In the genomic region with DNA sequence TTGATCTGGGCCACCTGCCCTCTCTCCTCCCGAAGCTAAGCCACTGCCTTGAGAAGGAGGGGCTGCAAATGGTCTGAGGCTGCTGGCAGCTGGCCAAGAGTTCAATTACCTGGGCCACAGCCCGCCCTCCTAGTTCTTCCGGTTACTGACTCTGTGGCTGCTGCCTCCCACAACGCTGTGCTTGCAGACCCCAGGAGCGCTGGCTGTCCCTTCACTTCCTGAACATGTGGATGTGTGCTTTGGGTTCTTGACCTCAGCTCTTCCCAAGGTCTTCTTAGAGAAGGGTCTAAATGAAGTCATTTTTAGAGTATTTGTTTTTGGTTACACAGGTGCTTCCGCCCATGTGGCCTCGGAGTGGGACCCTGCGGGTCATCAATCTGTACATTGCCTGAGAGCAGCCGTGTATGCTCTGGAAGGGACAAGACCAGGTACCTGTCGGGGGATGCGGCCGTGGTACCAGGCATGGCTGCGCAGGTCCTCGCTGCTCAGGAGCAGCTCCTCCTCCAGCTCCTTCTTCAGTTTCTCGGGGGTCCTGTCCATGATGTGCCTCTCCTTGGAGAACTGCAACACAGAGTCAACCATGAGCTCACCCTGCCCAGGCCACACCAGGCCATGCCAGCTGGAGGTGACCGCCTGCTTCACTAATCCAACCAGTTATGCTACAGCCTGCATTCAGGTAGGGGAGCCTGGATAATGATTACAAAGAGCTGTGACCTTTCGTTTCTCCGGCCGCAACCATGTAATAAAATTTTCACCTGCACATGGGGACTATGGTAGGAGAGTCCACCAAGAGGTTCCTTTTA, we compare ENCODE assay signal across 1 cellular context.
A peak's percentile ranks its signal among the peaks of the same experiment; 100 is the strongest.
TF ChIP-seq lines count a peak whose summit lies in the region.

No MANE protein-coding gene starts in this region.

TF ChIP-seq in K562, 482 proteins besides CTCF, POLR2A, EP300 and RAD21 (continued from another document):
- no peak for TF ChIP-seq ZNF592 (IDR thresholded peaks at IDR 0.05)
- TF ChIP-seq NFIX (CRISPR knock-in tag; IDR thresholded peaks at IDR 0.05; ENCODE audit: low read depth) = peak; percentile 80
- peak; percentile 97 for TF ChIP-seq NFIC (IDR thresholded peaks at IDR 0.05)
- TF ChIP-seq FOXA3 (CRISPR knock-in tag; conservative IDR thresholded peaks at IDR 0.05 in 1 of 2, IDR thresholded peaks at IDR 0.05 in 1 of 2) = no peak
- TF ChIP-seq ZBTB7A (IDR thresholded peaks at IDR 0.05; ENCODE audit: borderline replicate concordance, control insufficient read depth, low read depth, low read length) = peak; percentile 32; the same call in 1 of the 2 replicates
